In the genomic region with DNA sequence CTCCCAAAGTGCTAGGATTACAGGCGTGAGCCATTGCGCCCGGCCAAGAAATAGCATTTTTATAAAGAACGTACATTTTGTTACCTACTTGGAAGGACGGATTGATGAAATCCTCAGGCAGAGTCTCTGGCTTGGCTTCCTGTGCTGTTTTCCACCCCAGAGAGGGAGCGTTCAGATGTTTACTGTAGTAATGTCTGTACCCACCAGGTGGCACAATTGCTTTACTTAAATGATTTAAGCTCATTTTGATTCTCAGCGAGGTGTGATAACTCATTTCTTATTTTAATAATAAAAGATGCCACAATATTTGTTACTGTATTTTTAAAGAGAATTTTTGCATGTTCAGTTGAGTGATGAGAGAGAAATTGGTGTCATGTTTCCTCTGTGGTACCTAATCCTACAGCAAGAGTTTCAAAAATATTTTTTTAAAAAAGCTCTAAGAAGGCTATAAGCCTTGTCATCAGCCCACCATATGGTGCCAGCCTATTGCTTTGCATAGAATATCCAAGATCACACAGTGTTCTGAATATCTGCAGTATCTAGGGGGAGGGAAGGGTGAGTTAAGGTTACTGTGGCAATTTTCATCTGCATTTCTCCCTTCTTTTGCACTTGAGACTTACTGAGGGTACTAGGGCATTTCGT, we compare ENCODE assay signal across 8 cellular contexts.
DNase-seq lines count a peak whose midpoint lies in the region; ATAC-seq and TF ChIP-seq lines count a peak whose summit lies in the region.

No MANE protein-coding gene starts in this region.

- TF ChIP-seq CTCF in C4-2B (conservative IDR thresholded peaks at IDR 0.05) = peak; percentile 83
- peak; percentile 89 for TF ChIP-seq CTCF in endodermal cell (conservative IDR thresholded peaks at IDR 0.05)

- POLR2A ChIA-PET in activated CD4-positive, alpha-beta T cell treated with anti-CD3 and anti-CD28 coated beads, Interleukin-2, amount 10 ng/mL, durations not matched to agents 7 days and 5 days (lab: Charles Lee) = interaction anchor here (1.0 kb wide), 1 partner anchor 203 kb away, joined by 4 read pairs; no protein-coding TSS in a partner anchor

- no peak overlapping the region for H3K23ac ChIP-seq in mesendoderm (ENCODE audit: low read length)

- peaks cover 30% of the 10 kb centered on the region for H3K79me2 ChIP-seq in mesendoderm (ENCODE audit: control insufficient read depth, insufficient read depth, low read length)

- no peak overlapping the region for H3K27ac ChIP-seq in C4-2B
- H3K27ac ChIP-seq in endodermal cell (ENCODE audit: low read depth, low read length) = no peak overlapping the region
- no peak overlapping the region for H3K27ac ChIP-seq in mesendoderm (ENCODE audit: low read depth, low read length)

- H3K36me3 Mint-ChIP-seq in activated CD4-positive, alpha-beta T cell treated with anti-CD3 and anti-CD28 coated beads, Interleukin-2, amount 10 ng/mL, durations not matched to agents 7 days and 5 days (ENCODE audit: low read depth) = no peaks in the 10 kb centered on the region
- H3K36me3 Mint-ChIP-seq in endodermal cell (ENCODE audit: low read depth) = no peaks in the 10 kb centered on the region

- DNase-seq in HCEC 1CT = peak; percentile 63
- peak; percentile 92 for DNase-seq in NCI-H524 treated with DMSO at 0.1 percent for 48 hours (lab: John Stamatoyannopoulos, UW)
- DNase-seq in activated CD4-positive, alpha-beta T cell treated with anti-CD3 and anti-CD28 coated beads, Interleukin-2, amount 10 ng/mL, durations not matched to agents 7 days and 5 days = peak; percentile 76
- peak; percentile 87 for DNase-seq in endodermal cell
- DNase-seq in mesendoderm = peak; percentile 88
- DNase-seq in stimulated activated CD8-positive, alpha-beta memory T cell treated with anti-CD3 and anti-CD28 coated beads, Interleukin-7, amount 100 ng/mL, for 1 hour (ENCODE audit: low read depth in 2 of 2) = peak; percentile 0 to 32

- H2BK5ac ChIP-seq in mesendoderm (ENCODE audit: low read length) = no peak overlapping the region

- H3K4ac ChIP-seq in mesendoderm (ENCODE audit: low read depth, low read length) = no peak overlapping the region

- no peak overlapping the region for H4K5ac ChIP-seq in mesendoderm (ENCODE audit: low read length)

- H3K9me3 Mint-ChIP-seq in activated CD4-positive, alpha-beta T cell treated with anti-CD3 and anti-CD28 coated beads, Interleukin-2, amount 10 ng/mL, durations not matched to agents 7 days and 5 days = no peaks in the 10 kb centered on the region
- H3K9me3 Mint-ChIP-seq in endodermal cell = no peaks in the 10 kb centered on the region

- H3K79me1 ChIP-seq in mesendoderm (ENCODE audit: low read length) = peaks cover 26% of the 10 kb centered on the region

- CTCF ChIA-PET in activated CD4-positive, alpha-beta T cell treated with anti-CD3 and anti-CD28 coated beads, Interleukin-2, amount 10 ng/mL, durations not matched to agents 7 days and 5 days (lab: Charles Lee) = interaction anchor here (1.0 to 2.0 kb wide), 7 partner anchors 10 to 170 kb away, joined by 3 to 14 read pairs (median 3); no protein-coding TSS in a partner anchor

- H2BK15ac ChIP-seq in mesendoderm (replicated peaks; ENCODE audit: low read depth) = no peak overlapping the region

- no peak overlapping the region for H3K4me3 Mint-ChIP-seq in activated CD4-positive, alpha-beta T cell treated with anti-CD3 and anti-CD28 coated beads, Interleukin-2, amount 10 ng/mL, durations not matched to agents 7 days and 5 days
- no peak overlapping the region for H3K4me3 Mint-ChIP-seq in endodermal cell

- no peaks in the 10 kb centered on the region for H3K27me3 Mint-ChIP-seq in activated CD4-positive, alpha-beta T cell treated with anti-CD3 and anti-CD28 coated beads, Interleukin-2, amount 10 ng/mL, durations not matched to agents 7 days and 5 days
- no peaks in the 10 kb centered on the region for H3K27me3 Mint-ChIP-seq in endodermal cell (ENCODE audit: insufficient read depth)

- H3K18ac ChIP-seq in mesendoderm (ENCODE audit: low read length) = peak overlapping the region; percentile 28

- H3K4me1 ChIP-seq in endodermal cell (ENCODE audit: control insufficient read depth, insufficient read depth, low read length) (peaks cover 8% of the 10 kb centered on the region), mesendoderm (ENCODE audit: control insufficient read depth, low read depth, low read length) (peaks cover 9% of the 10 kb centered on the region)

- H3K4me2 ChIP-seq in mesendoderm (ENCODE audit: low read length) = no peak overlapping the region

- H3K36me3 ChIP-seq in endodermal cell (ENCODE audit: control insufficient read depth, insufficient read depth, low read length) (no peaks in the 10 kb centered on the region), mesendoderm (ENCODE audit: control insufficient read depth, insufficient read depth, low read length) (no peaks in the 10 kb centered on the region)

- no peak overlapping the region for H3K56ac ChIP-seq in mesendoderm (ENCODE audit: low read length)

- H3K9ac ChIP-seq in endodermal cell (ENCODE audit: extremely low read depth, low read length, poor library complexity, severe bottlenecking) = no peak overlapping the region
- no peak overlapping the region for H3K9ac ChIP-seq in mesendoderm (ENCODE audit: low read length)

- no peaks in the 10 kb centered on the region for H3K9me3 ChIP-seq in endodermal cell (ENCODE audit: control insufficient read depth, low read length)

- H3K4me3 ChIP-seq in endodermal cell (ENCODE audit: low read length) = no peak overlapping the region
- H3K4me3 ChIP-seq in mesendoderm (ENCODE audit: low read length) = no peak overlapping the region

- 35 to 48% methylated on average over 5 to 7 of the region's 8 CpGs for WGBS in endodermal cell (ENCODE audit: insufficient coverage in 1 of 2, insufficient read length in 1 of 2), 2 experiments
- no CpG with 5 or more reads among the region's 8 CpGs for WGBS in mesendoderm (ENCODE audit: extremely low coverage, insufficient coverage, low lambda C conversion rate)

- peaks cover 21% of the 10 kb centered on the region for H3K4me1 Mint-ChIP-seq in activated CD4-positive, alpha-beta T cell treated with anti-CD3 and anti-CD28 coated beads, Interleukin-2, amount 10 ng/mL, durations not matched to agents 7 days and 5 days
- peaks cover 35% of the 10 kb centered on the region for H3K4me1 Mint-ChIP-seq in endodermal cell

- H2AK5ac ChIP-seq in mesendoderm (ENCODE audit: low read length) = no peak overlapping the region

- ATAC-seq in HG02981 (IDR thresholded peaks at IDR 0.05; ENCODE audit: unreplicated experiment) = no peak

- H2BK120ac ChIP-seq in mesendoderm (ENCODE audit: low read depth, low read length) = no peak overlapping the region

- no peaks in the 10 kb centered on the region for H3K27me3 ChIP-seq in endodermal cell (ENCODE audit: control insufficient read depth, insufficient read depth, low read length, poor library complexity, severe bottlenecking)
- no peaks in the 10 kb centered on the region for H3K27me3 ChIP-seq in mesendoderm (ENCODE audit: insufficient read depth, low read length, poor library complexity)

- H4K8ac ChIP-seq in mesendoderm (ENCODE audit: low read depth, low read length) = no peak overlapping the region

- H3K27ac Mint-ChIP-seq in activated CD4-positive, alpha-beta T cell treated with anti-CD3 and anti-CD28 coated beads, Interleukin-2, amount 10 ng/mL, durations not matched to agents 7 days and 5 days = no peak overlapping the region
- H3K27ac Mint-ChIP-seq in endodermal cell = no peak overlapping the region

Comparison
In these comparisons a context has a peak if more than half of its experiments do, and no peak if none do; other contexts are left out.
1. DNase-seq: peak in every context shown above with its lines; median percentile 92 in NCI-H524 treated with DMSO at 0.1 percent for 48 hours; 88 in mesendoderm; 87 in endodermal cell; 76 in activated CD4-positive, alpha-beta T cell treated with anti-CD3 and anti-CD28 coated beads, Interleukin-2, amount 10 ng/mL, durations not matched to agents 7 days and 5 days; 63 in HCEC 1CT; 16 in stimulated activated CD8-positive, alpha-beta memory T cell treated with anti-CD3 and anti-CD28 coated beads, Interleukin-7, amount 100 ng/mL, for 1 hour.